Comparison of ENCODE assay signal across 7 cellular contexts in the genomic region with DNA sequence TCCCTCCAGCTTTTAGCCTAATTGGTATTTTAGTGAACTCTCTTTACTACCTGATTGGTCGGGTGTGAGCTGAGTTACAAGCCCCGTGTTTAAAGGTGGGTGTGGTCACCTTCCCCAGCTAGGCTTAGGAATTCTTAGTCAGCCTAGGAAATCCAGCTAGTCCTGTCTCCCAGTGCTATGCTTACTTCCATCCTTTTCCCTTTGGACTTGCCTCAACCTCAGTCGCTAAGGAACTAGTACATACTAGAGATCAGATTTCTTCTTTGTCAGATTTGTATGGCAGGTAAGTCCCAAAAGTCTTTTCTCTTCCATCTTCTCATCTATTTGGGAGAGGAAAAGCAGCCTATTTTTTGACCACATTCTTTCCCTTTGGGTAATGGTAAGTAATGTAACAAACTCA. TPM values are rescaled to one million over a fixed set of nuclear protein-coding genes. Genes with fewer than 3 reads are reported as not detected.
DNase-seq lines count a peak whose midpoint lies in the region; ATAC-seq, FAIRE-seq and TF ChIP-seq lines count a peak whose summit lies in the region.
"Not testable (repeated sequence)": the region's sequence is repeated elsewhere in the genome, so short reads cannot be mapped to it uniquely, and the experiment has no call there.

No MANE protein-coding gene starts in this region.

- not testable (repeated sequence) for H3K9me3 ChIP-seq in PC-9 (ENCODE audit: insufficient read depth, low read depth); keratinocyte (ENCODE audit: control insufficient read depth, low read depth, low read length); parathyroid adenoma (ENCODE audit: control insufficient read depth, low read length)

- not testable (repeated sequence) for H3K36me3 ChIP-seq in GM23338 (ENCODE audit: insufficient read depth); PC-9 (ENCODE audit: low read depth); bronchial epithelial cell (ENCODE audit: control insufficient read depth, insufficient read depth, low read length); keratinocyte (ENCODE audit: control insufficient read depth in 2 of 2, extremely low read depth in 1 of 2, insufficient read depth in 2 of 2, low read length in 2 of 2); parathyroid adenoma (ENCODE audit: control insufficient read depth, insufficient read depth, low read length)

- TF ChIP-seq CTCF in GM23338 (conservative IDR thresholded peaks at IDR 0.05; ENCODE audit: low read depth in 2 of 2); PC-9 (conservative IDR thresholded peaks at IDR 0.05); bronchial epithelial cell (IDR thresholded peaks at IDR 0.05; ENCODE audit: insufficient read depth, low read length, severe bottlenecking); keratinocyte (optimal IDR thresholded peaks at IDR 0.05 in 1 of 3, IDR thresholded peaks at IDR 0.05 in 1 of 3, conservative IDR thresholded peaks at IDR 0.05 in 1 of 3; ENCODE audit: extremely low read depth in 1 of 3, insufficient read depth in 2 of 3, low read length in 3 of 3); parathyroid adenoma (IDR thresholded peaks at IDR 0.05): not testable (repeated sequence)

- H3K4me3 ChIP-seq in GM23338; PC-9; bronchial epithelial cell (ENCODE audit: low read depth, low read length); keratinocyte (ENCODE audit: control insufficient read depth in 2 of 3, extremely low read depth in 1 of 3, insufficient read depth in 2 of 3, low read depth in 1 of 3, low read length in 3 of 3); parathyroid adenoma (ENCODE audit: low read depth, low read length): not testable (repeated sequence)

- H3K4me1 ChIP-seq in GM23338 (ENCODE audit: insufficient read depth) (peaks cover 34% of the 10 kb centered on the region), PC-9 (replicated peaks; ENCODE audit: insufficient read depth) (peaks cover 27% of the 10 kb centered on the region), keratinocyte (ENCODE audit: control insufficient read depth, extremely low read depth, insufficient read depth, low read length) (peaks cover 23% of the 10 kb centered on the region), parathyroid adenoma (peaks cover 40% of the 10 kb centered on the region)

- not testable (repeated sequence) for H4K20me1 ChIP-seq in GM23338 (replicated peaks; ENCODE audit: insufficient read depth); PC-9 (ENCODE audit: insufficient read depth); keratinocyte (ENCODE audit: control insufficient read depth, extremely low read depth, insufficient read depth, low read length)

- not testable (repeated sequence) for H3K9ac ChIP-seq in keratinocyte (ENCODE audit: control insufficient read depth, extremely low read depth, insufficient read depth, low read length); parathyroid adenoma

- not testable (repeated sequence) for H3K4me3 Mint-ChIP-seq in GM23338; activated T-helper 17 cell treated with anti-CD3 and anti-CD28 coated beads, Interleukin-2, amount 50 U/mL, for 72 hours; stimulated activated naive CD8-positive, alpha-beta T cell treated with anti-CD3 and anti-CD28 coated beads, Interleukin-15, Interleukin-2, amounts not matched to agents 100 ng/mL and 50 ng/mL, for 24 hours

- not testable (repeated sequence) for H3K9me3 Mint-ChIP-seq in GM23338; activated T-helper 17 cell treated with anti-CD3 and anti-CD28 coated beads, Interleukin-2, amount 50 U/mL, for 72 hours; stimulated activated naive CD8-positive, alpha-beta T cell treated with anti-CD3 and anti-CD28 coated beads, Interleukin-15, Interleukin-2, amounts not matched to agents 100 ng/mL and 50 ng/mL, for 24 hours

- intact Hi-C loops in PC-9 (cut with micrococcal nuclease; ENCODE audit: unreplicated experiment) = not testable (repeated sequence)

- not testable (repeated sequence) for H3F3A ChIP-seq in GM23338 (replicated peaks; ENCODE audit: low read depth); PC-9 (ENCODE audit: insufficient read depth, low read depth)

- CTCF ChIA-PET in PC-9 (lab: Charles Lee) = interaction anchor here (0.7 to 1.7 kb wide), 5 partner anchors 22 to 155 kb away, joined by 3 to 8 read pairs (median 3); no protein-coding TSS in a partner anchor

- not testable (repeated sequence) for H3K79me2 ChIP-seq in GM23338 (replicated peaks; ENCODE audit: insufficient read depth); PC-9 (ENCODE audit: low read depth); keratinocyte (ENCODE audit: control insufficient read depth, insufficient read depth, low read length); parathyroid adenoma

- not testable (repeated sequence) for H3K9me1 ChIP-seq in keratinocyte (ENCODE audit: control insufficient read depth, extremely low read depth, insufficient read depth, low read length)

- not testable (repeated sequence) for H3K9me2 ChIP-seq in GM23338 (ENCODE audit: insufficient read depth); PC-9 (ENCODE audit: insufficient read depth)

- H3K4me2 ChIP-seq in GM23338 (peak overlapping the region; percentile 72; the same call in 1 of the 2 replicates), PC-9 (peak overlapping the region; percentile 41), keratinocyte (ENCODE audit: control insufficient read depth, extremely low read depth, insufficient read depth, low read depth, low read length) (peak overlapping the region; percentile 14), parathyroid adenoma (ENCODE audit: low read length) (peak overlapping the region; percentile 55)

- not testable (repeated sequence) for DNase-seq in GM23338 (ENCODE audit: low spot score); keratinocyte (ENCODE audit: low read depth, low spot score)
- DNase-seq in PC-9 (peak; percentile 44), bronchial epithelial cell (ENCODE audit: low read depth) (peak; percentile 59)

- H2AFZ ChIP-seq in GM23338; PC-9; keratinocyte (ENCODE audit: control insufficient read depth, low read length); parathyroid adenoma: not testable (repeated sequence)

- H3K36me3 Mint-ChIP-seq in GM23338 (ENCODE audit: low read depth) = not testable (repeated sequence)
- peaks cover 47% of the 10 kb centered on the region for H3K36me3 Mint-ChIP-seq in activated T-helper 17 cell treated with anti-CD3 and anti-CD28 coated beads, Interleukin-2, amount 50 U/mL, for 72 hours (ENCODE audit: low read depth)
- peaks cover 27% of the 10 kb centered on the region for H3K36me3 Mint-ChIP-seq in stimulated activated naive CD8-positive, alpha-beta T cell treated with anti-CD3 and anti-CD28 coated beads, Interleukin-15, Interleukin-2, amounts not matched to agents 100 ng/mL and 50 ng/mL, for 24 hours (ENCODE audit: low read depth)

- not testable (repeated sequence) for H3K27ac ChIP-seq in GM23338 (ENCODE audit: low read depth); PC-9; keratinocyte (ENCODE audit: control insufficient read depth, insufficient read depth, low read length); parathyroid adenoma

- not testable (repeated sequence) for FAIRE-seq in bronchial epithelial cell (lab: Jason Lieb, UNC); keratinocyte (lab: Jason Lieb, UNC)

- not testable (repeated sequence) for H3K27me3 Mint-ChIP-seq in GM23338 (ENCODE audit: insufficient read depth, low read depth, poor library complexity); activated T-helper 17 cell treated with anti-CD3 and anti-CD28 coated beads, Interleukin-2, amount 50 U/mL, for 72 hours; stimulated activated naive CD8-positive, alpha-beta T cell treated with anti-CD3 and anti-CD28 coated beads, Interleukin-15, Interleukin-2, amounts not matched to agents 100 ng/mL and 50 ng/mL, for 24 hours

- not testable (repeated sequence) for H3K27me3 ChIP-seq in GM23338 (ENCODE audit: insufficient read depth); PC-9 (ENCODE audit: insufficient read depth, low read depth); bronchial epithelial cell (ENCODE audit: control insufficient read depth, insufficient read depth, low read length); keratinocyte (ENCODE audit: control insufficient read depth, extremely low read depth, insufficient read depth, low read length); parathyroid adenoma (ENCODE audit: control insufficient read depth, insufficient read depth, low read length)

- POLR2A ChIA-PET in PC-9 (lab: Charles Lee; ENCODE audit: unreplicated experiment) = interaction anchor here (0.5 to 0.6 kb wide), 2 partner anchors 60 to 140 kb away, joined by 4 to 5 read pairs; no protein-coding TSS in a partner anchor

- ATAC-seq in GM23338; activated T-helper 17 cell treated with anti-CD3 and anti-CD28 coated beads, Interleukin-2, amount 50 U/mL, for 72 hours (replicated peaks): not testable (repeated sequence)

- dilution Hi-C loops in keratinocyte (cut with MboI; ENCODE audit: extremely low pct_ligation_motif_present, low sequenced_read_pairs) = not testable (repeated sequence)

- not testable (repeated sequence) for H3K27ac Mint-ChIP-seq in GM23338
- H3K27ac Mint-ChIP-seq in activated T-helper 17 cell treated with anti-CD3 and anti-CD28 coated beads, Interleukin-2, amount 50 U/mL, for 72 hours = peak overlapping the region; percentile 16
- H3K27ac Mint-ChIP-seq in stimulated activated naive CD8-positive, alpha-beta T cell treated with anti-CD3 and anti-CD28 coated beads, Interleukin-15, Interleukin-2, amounts not matched to agents 100 ng/mL and 50 ng/mL, for 24 hours = peak overlapping the region; percentile 12

- peaks cover 26% of the 10 kb centered on the region for H3K4me1 Mint-ChIP-seq in GM23338
- H3K4me1 Mint-ChIP-seq in activated T-helper 17 cell treated with anti-CD3 and anti-CD28 coated beads, Interleukin-2, amount 50 U/mL, for 72 hours; stimulated activated naive CD8-positive, alpha-beta T cell treated with anti-CD3 and anti-CD28 coated beads, Interleukin-15, Interleukin-2, amounts not matched to agents 100 ng/mL and 50 ng/mL, for 24 hours (ENCODE audit: low read depth): not testable (repeated sequence)

- not testable (repeated sequence) for BruUV-seq in PC-9 (replicated peaks; lab: Mats Ljungman, UMichigan)

RNA-seq across cellular contexts. Expression of a gene that starts 22.6 kb away (rescaled TPM):
- 3.7 and 6.1 TPM in 2 replicates for total RNA-seq in GM23338 (2014; rRNA removed; shearing (Covaris generic))
- 5.0 TPM in 2 replicates for polyA plus RNA-seq in GM23338 (2016; fragmentation: Nextera tagmentation; extraction: Ambion mirVana)
- 81.4 and 87.2 TPM in 2 replicates for total RNA-seq in PC-9 (2021)
- total RNA-seq in activated T-helper 17 cell treated with anti-CD3 and anti-CD28 coated beads, Interleukin-2, amount 50 U/mL, for 72 hours = 100 to 1,000 TPM; 101 to 193 TPM
- 11.1 and 12.9 TPM in 2 replicates for total RNA-seq in bronchial epithelial cell
- polyA plus RNA-seq in keratinocyte = 12.6 to 13.8 TPM (median 12.9 TPM) in 3 replicates
- polyA plus RNA-seq in keratinocyte (2011; ENCODE audit: low read depth) = 13.3 TPM
- polyA plus RNA-seq in keratinocyte (2011; cell fraction: cytosol; rRNA removed) = 15.0 and 17.8 TPM in 2 replicates
- polyA plus RNA-seq in keratinocyte (2011; cell fraction: nucleus; rRNA removed) = 13.0 and 14.4 TPM in 2 replicates
- polyA plus RNA-seq in keratinocyte (2012; ENCODE audit: low replicate concordance) = 17.4 and 28.5 TPM in 2 replicates
- polyA minus RNA-seq in keratinocyte = 16.8 to 45.6 TPM (median 19.3 TPM) in 3 replicates
- polyA minus RNA-seq in keratinocyte (2011; cell fraction: cytosol; rRNA and poly(A)+ RNA removed) = 14.6 TPM
- polyA minus RNA-seq in keratinocyte (2011; cell fraction: nucleus; rRNA and poly(A)+ RNA removed) = 9.7 and 15.7 TPM in 2 replicates

Comparison
In these comparisons a context has a peak if more than half of its experiments do, and no peak if none do; other contexts are left out.
1. H3K4me2 ChIP-seq: peak in every context shown above with its lines; median percentile 72 in GM23338; 55 in parathyroid adenoma; 41 in PC-9; 14 in keratinocyte.